14 cellular contexts compared by ENCODE assay signal in the genomic region with DNA sequence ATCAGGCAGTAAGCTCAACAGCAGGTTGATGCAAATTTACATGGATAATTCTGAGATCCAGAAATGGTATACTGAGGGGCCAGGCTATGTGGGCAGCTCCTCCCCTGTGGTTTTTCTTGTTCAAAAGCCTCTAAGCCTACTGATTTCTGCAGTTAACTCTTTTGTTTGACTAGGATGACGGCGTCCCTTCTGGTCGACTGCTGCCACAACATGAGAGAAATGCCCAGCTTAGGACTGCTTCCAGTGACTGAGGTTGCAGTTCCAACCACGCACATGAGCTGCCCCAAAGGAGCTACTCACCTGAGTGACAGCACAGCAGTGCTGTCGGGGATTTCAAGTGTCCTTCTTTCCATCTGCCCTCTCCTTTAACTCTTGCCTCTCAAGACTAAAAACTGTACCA.
DNase-seq lines count a peak whose midpoint lies in the region; ATAC-seq, FAIRE-seq and TF ChIP-seq lines count a peak whose summit lies in the region.
"Had no signal": no experiment of that assay in that cellular context is flagged by ENCODE, and none has a peak within 500 bp of the region (broad histone marks: within the 10 kb centered on the region; RNA-seq: fewer than 3 reads in every experiment).

No MANE protein-coding gene starts in this region.

- ATAC-seq in SK-N-SH treated with all-trans-retinoic acid at 6 μM for 48 hours = peak; percentile 84
- no peak for ATAC-seq in GM18868 (IDR thresholded peaks at IDR 0.05; ENCODE audit: unreplicated experiment)
- ATAC-seq: mucosa of descending colon, sciatic nerve had no signal

- H3K9me3 ChIP-seq in kidney (ENCODE audit: control insufficient read depth in 1 of 2, low read length in 2 of 2) (no peaks in the 10 kb centered on the region), GM23248 (ENCODE audit: low read depth) (no peaks in the 10 kb centered on the region)
- H3K9me3 ChIP-seq: BLaER1 treated with 17β-estradiol and CSF1 and Interleukin-3, amounts not matched to agents 10 nM and 100 nM; mucosa of descending colon; tibial nerve had no signal

- no peaks in the 10 kb centered on the region for H4K20me1 ChIP-seq in GM23248 (ENCODE audit: insufficient read depth)
- H4K20me1 ChIP-seq: BLaER1 treated with 17β-estradiol and CSF1 and Interleukin-3, amounts not matched to agents 10 nM and 100 nM had no signal

- H3K9ac ChIP-seq in kidney (ENCODE audit: low read length in 2 of 2) = no peak overlapping the region
- no peak overlapping the region for H3K9ac ChIP-seq in GM23248
- H3K9ac ChIP-seq: BLaER1 treated with 17β-estradiol and CSF1 and Interleukin-3, amounts not matched to agents 10 nM and 100 nM had no signal

- FAIRE-seq in kidney (lab: Jason Lieb, UNC) = no peak

- peak; percentile 13 for TF ChIP-seq CTCF in HFF-Myc (IDR thresholded peaks at IDR 0.05; ENCODE audit: low read depth, low read length, missing control alignments)
- peak; percentile 13 for TF ChIP-seq CTCF in kidney (IDR thresholded peaks at IDR 0.05; ENCODE audit: borderline replicate concordance, extremely low read depth, insufficient read depth)

- no peak overlapping the region for H2AFZ ChIP-seq in GM23248

- peak; percentile 48 for DNase-seq in D341Med (ENCODE audit: low spot score)
- no peak for DNase-seq in HFF-Myc (ENCODE audit: extremely low read depth, low read depth)
- no peak for DNase-seq in kidney
- DNase-seq in stimulated activated CD4-positive, alpha-beta T cell treated with anti-CD3 and anti-CD28 coated beads, Interleukin-12 subunit alpha, Interleukin-12 subunit beta, amount 100 ng/mL, for 4 hours = no peak
- DNase-seq in GM23248 = no peak
- no peak for DNase-seq in NOMO-1 treated with dmso at 0.1 percent for 144 hours (lab: John Stamatoyannopoulos, UW; ENCODE audit: unreplicated experiment)
- DNase-seq: activated naive CD8-positive, alpha-beta T cell treated with anti-CD3 and anti-CD28 coated beads, Interleukin-2, amount 10 ng/mL, durations not matched to agents 7 days and 5 days; mucosa of descending colon had no signal

- in situ Hi-C loops in GM23248 (cut with MboI) = no loop called here

- no peaks in the 10 kb centered on the region for H3K4me1 ChIP-seq in kidney (ENCODE audit: control insufficient read depth in 1 of 2, insufficient read depth in 1 of 2, low read depth in 1 of 2, low read length in 2 of 2)
- H3K4me1 ChIP-seq in GM23248 (ENCODE audit: insufficient read depth) = no peaks in the 10 kb centered on the region
- H3K4me1 ChIP-seq: tibial nerve had no signal

- H3K36me3 ChIP-seq in kidney (ENCODE audit: control insufficient read depth in 1 of 2, insufficient read depth in 2 of 2, low read length in 2 of 2) (no peaks in the 10 kb centered on the region), GM23248 (ENCODE audit: low read depth) (no peaks in the 10 kb centered on the region)
- H3K36me3 ChIP-seq: BLaER1 treated with 17β-estradiol and CSF1 and Interleukin-3, amounts not matched to agents 10 nM and 100 nM; tibial nerve had no signal

- H3K27ac ChIP-seq in kidney (ENCODE audit: low read depth in 2 of 2, low read length in 2 of 2) (no peak overlapping the region), GM23248 (no peak overlapping the region)
- H3K27ac ChIP-seq: BLaER1 treated with 17β-estradiol and CSF1 and Interleukin-3, amounts not matched to agents 10 nM and 100 nM; dorsolateral prefrontal cortex; tibial nerve had no signal

- no peaks in the 10 kb centered on the region for H3K27me3 ChIP-seq in GM23248 (replicated peaks; ENCODE audit: insufficient read depth)
- H3K27me3 ChIP-seq: BLaER1 treated with 17β-estradiol and CSF1 and Interleukin-3, amounts not matched to agents 10 nM and 100 nM; tibial nerve had no signal

- intact Hi-C loops in kidney (cut with DNase I) = no loop called here

- H3K4me2 ChIP-seq in GM23248 (ENCODE audit: unreplicated experiment) = no peak overlapping the region
- H3K4me2 ChIP-seq: BLaER1 treated with 17β-estradiol and CSF1 and Interleukin-3, amounts not matched to agents 10 nM and 100 nM had no signal

- no peaks in the 10 kb centered on the region for H3K79me2 ChIP-seq in GM23248 (ENCODE audit: insufficient read depth)

- no peak overlapping the region for H3K4me3 ChIP-seq in HFF-Myc (replicated peaks; ENCODE audit: low read depth, low read length)
- no peak overlapping the region for H3K4me3 ChIP-seq in kidney (ENCODE audit: low read length in 2 of 2)
- H3K4me3 ChIP-seq in GM23248 = no peak overlapping the region
- H3K4me3 ChIP-seq: BLaER1 treated with 17β-estradiol and CSF1 and Interleukin-3, amounts not matched to agents 10 nM and 100 nM; dorsolateral prefrontal cortex; mucosa of descending colon; tibial nerve had no signal

- no peaks in the 10 kb centered on the region for H3F3A ChIP-seq in GM23248 (ENCODE audit: insufficient read depth)

- 14% methylated on average over 5 of the region's 5 CpGs for WGBS in GM23248 (ENCODE audit: low coverage in 1 of 2, low lambda C conversion rate in 2 of 2, missing lambda C conversion rate in 2 of 2), 2 experiments

- no peaks in the 10 kb centered on the region for H3K9me2 ChIP-seq in GM23248 (ENCODE audit: insufficient read depth)

TF ChIP-seq in SK-N-SH treated with all-trans-retinoic acid at 6 μM for 48 hours, 23 proteins besides CTCF, POLR2A, EP300 and RAD21:
- TF ChIP-seq ZNF8 (CRISPR knock-in tag; IDR thresholded peaks at IDR 0.05) (no peak), GLIS3 (CRISPR knock-in tag; IDR thresholded peaks at IDR 0.05) (no peak), TCF4 (CRISPR knock-in tag; IDR thresholded peaks at IDR 0.05; ENCODE audit: borderline replicate concordance) (no peak), ARNTL (CRISPR knock-in tag; IDR thresholded peaks at IDR 0.05; ENCODE audit: borderline replicate concordance, low read depth) (no peak), TOX (CRISPR knock-in tag; IDR thresholded peaks at IDR 0.05; ENCODE audit: borderline replicate concordance) (no peak), ZFP3 (CRISPR knock-in tag; IDR thresholded peaks at IDR 0.05) (no peak), ZC3H10 (CRISPR knock-in tag; IDR thresholded peaks at IDR 0.05) (no peak), OSR1 (CRISPR knock-in tag; IDR thresholded peaks at IDR 0.05) (no peak), ISL1 (CRISPR knock-in tag; IDR thresholded peaks at IDR 0.05) (no peak), ZFP30 (CRISPR knock-in tag; IDR thresholded peaks at IDR 0.05) (no peak), PPARA (CRISPR knock-in tag; IDR thresholded peaks at IDR 0.05; ENCODE audit: borderline replicate concordance) (no peak), ZNF565 (CRISPR knock-in tag; conservative IDR thresholded peaks at IDR 0.05; ENCODE audit: low read depth) (no peak)
- TF ChIP-seq, protein P1, sequence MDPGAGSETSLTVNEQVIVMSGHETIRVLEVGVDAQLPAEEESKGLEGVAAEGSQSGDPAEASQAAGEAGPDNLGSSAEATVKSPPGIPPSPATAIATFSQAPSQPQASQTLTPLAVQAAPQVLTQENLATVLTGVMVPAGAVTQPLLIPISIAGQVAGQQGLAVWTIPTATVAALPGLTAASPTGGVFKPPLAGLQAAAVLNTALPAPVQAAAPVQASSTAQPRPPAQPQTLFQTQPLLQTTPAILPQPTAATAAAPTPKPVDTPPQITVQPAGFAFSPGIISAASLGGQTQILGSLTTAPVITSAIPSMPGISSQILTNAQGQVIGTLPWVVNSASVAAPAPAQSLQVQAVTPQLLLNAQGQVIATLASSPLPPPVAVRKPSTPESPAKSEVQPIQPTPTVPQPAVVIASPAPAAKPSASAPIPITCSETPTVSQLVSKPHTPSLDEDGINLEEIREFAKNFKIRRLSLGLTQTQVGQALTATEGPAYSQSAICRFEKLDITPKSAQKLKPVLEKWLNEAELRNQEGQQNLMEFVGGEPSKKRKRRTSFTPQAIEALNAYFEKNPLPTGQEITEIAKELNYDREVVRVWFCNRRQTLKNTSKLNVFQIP (CRISPR knock-in tag; IDR thresholded peaks at IDR 0.05; ENCODE audit: borderline replicate concordance, low read depth) = no peak
- TF ChIP-seq, protein P2, sequence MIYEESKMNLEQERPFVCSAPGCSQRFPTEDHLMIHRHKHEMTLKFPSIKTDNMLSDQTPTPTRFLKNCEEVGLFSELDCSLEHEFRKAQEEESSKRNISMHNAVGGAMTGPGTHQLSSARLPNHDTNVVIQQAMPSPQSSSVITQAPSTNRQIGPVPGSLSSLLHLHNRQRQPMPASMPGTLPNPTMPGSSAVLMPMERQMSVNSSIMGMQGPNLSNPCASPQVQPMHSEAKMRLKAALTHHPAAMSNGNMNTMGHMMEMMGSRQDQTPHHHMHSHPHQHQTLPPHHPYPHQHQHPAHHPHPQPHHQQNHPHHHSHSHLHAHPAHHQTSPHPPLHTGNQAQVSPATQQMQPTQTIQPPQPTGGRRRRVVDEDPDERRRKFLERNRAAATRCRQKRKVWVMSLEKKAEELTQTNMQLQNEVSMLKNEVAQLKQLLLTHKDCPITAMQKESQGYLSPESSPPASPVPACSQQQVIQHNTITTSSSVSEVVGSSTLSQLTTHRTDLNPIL (CRISPR knock-in tag; IDR thresholded peaks at IDR 0.05; ENCODE audit: low read depth) = no peak
TF ChIP-seq in SK-N-SH treated with all-trans-retinoic acid at 6 μM for 48 hours: peak in this region for 0.
